ENCODE assay signal across 11 cellular contexts in genomic region chr22:46769191-46769675, GRCh38. TPM values are rescaled to one million over a fixed set of nuclear protein-coding genes. Genes with fewer than 3 reads are reported as not detected.
DNase-seq lines count a peak whose midpoint lies in the region; ATAC-seq and TF ChIP-seq lines count a peak whose summit lies in the region.
"Had no signal": no experiment of that assay in that cellular context is flagged by ENCODE, and none has a peak within 500 bp of the region (broad histone marks: within the 10 kb centered on the region; RNA-seq: fewer than 3 reads in every experiment).

No MANE protein-coding gene starts in this region.

- no peaks in the 10 kb centered on the region for H3K9me2 ChIP-seq in SK-N-SH

- H3K4me2 ChIP-seq in SK-N-SH: no peak overlapping the region

- H3K27me3 ChIP-seq in body of pancreas (no peaks in the 10 kb centered on the region), SK-N-SH (ENCODE audit: insufficient read depth) (no peaks in the 10 kb centered on the region)
- no peaks in the 10 kb centered on the region for H3K27me3 ChIP-seq in naive thymus-derived CD4-positive, alpha-beta T cell (ENCODE audit: control insufficient read depth in 2 of 2, insufficient read depth in 2 of 2, low read length in 2 of 2)

- no peak for TF ChIP-seq POLR2A in body of pancreas (IDR thresholded peaks at IDR 0.05)

- intact Hi-C loops in body of pancreas (cut with DNase I): no loop called here
- intact Hi-C loops in naive thymus-derived CD4-positive, alpha-beta T cell (cut with micrococcal nuclease): no loop called here

- H3K36me3 ChIP-seq in body of pancreas (replicated peaks in 1 of 2; ENCODE audit: insufficient read depth in 1 of 2, low read depth in 2 of 2) (no peaks in the 10 kb centered on the region), SK-N-SH (replicated peaks in 1 of 2; ENCODE audit: control insufficient read depth in 1 of 2, insufficient read depth in 2 of 2, low read length in 1 of 2) (peaks cover 0 to 3% of the 10 kb centered on the region in 2 experiments)
- no peaks in the 10 kb centered on the region for H3K36me3 ChIP-seq in naive thymus-derived CD4-positive, alpha-beta T cell (ENCODE audit: control insufficient read depth in 2 of 3, insufficient read depth in 3 of 3, low read length in 3 of 3)
- H3K36me3 ChIP-seq: thoracic aorta had no signal

- H3K27ac Mint-ChIP-seq in naive thymus-derived CD4-positive, alpha-beta T cell: peak overlapping the region; percentile 38 to 95 (median 81)

- H3K27ac ChIP-seq in body of pancreas (no peak overlapping the region), SK-N-SH (ENCODE audit: low read depth in 2 of 2, low read length in 1 of 2) (no peak overlapping the region)
- H3K27ac ChIP-seq in naive thymus-derived CD4-positive, alpha-beta T cell (ENCODE audit: low read depth, low read length): no peak overlapping the region

- peaks cover 91% of the 10 kb centered on the region for H3K79me2 ChIP-seq in SK-N-SH (ENCODE audit: insufficient read depth)

- H3K9me3 ChIP-seq in body of pancreas: no peaks in the 10 kb centered on the region
- H3K9me3 ChIP-seq in naive thymus-derived CD4-positive, alpha-beta T cell (ENCODE audit: control insufficient read depth in 2 of 3, low read length in 3 of 3): no peaks in the 10 kb centered on the region
- H3K9me3 ChIP-seq in SK-N-SH: no peaks in the 10 kb centered on the region
- H3K9me3 ChIP-seq: thoracic aorta had no signal

- peaks cover 33% of the 10 kb centered on the region for H4K20me1 ChIP-seq in SK-N-SH (ENCODE audit: insufficient read depth)

- POLR2A ChIA-PET in naive thymus-derived CD4-positive, alpha-beta T cell (lab: Charles Lee): interaction anchor here (1.5 kb wide), 1 partner anchor 13 kb away, joined by 3 read pairs; no protein-coding TSS in a partner anchor
- POLR2A ChIA-PET in SK-N-SH (lab: Yijun Ruan, JAX): no interaction called here

- peaks cover 48 to 80% (median 65%) of the 10 kb centered on the region in 7 donors for H3K4me1 Mint-ChIP-seq in naive thymus-derived CD4-positive, alpha-beta T cell

- no peak for ATAC-seq in body of pancreas
- ATAC-seq in naive thymus-derived CD4-positive, alpha-beta T cell: no peak
- no peak for ATAC-seq in HG03571 (IDR thresholded peaks at IDR 0.05; ENCODE audit: unreplicated experiment)
- ATAC-seq in GM18870 (IDR thresholded peaks at IDR 0.05; ENCODE audit: unreplicated experiment): no peak
- ATAC-seq: K562 had no signal

- H2AFZ ChIP-seq in SK-N-SH (ENCODE audit: low read depth): no peak overlapping the region

- DNase-seq in DMS 273 treated with DMSO at 0.1 percent for 48 hours (lab: John Stamatoyannopoulos, UW): peak; percentile 55
- DNase-seq in NCI-H1694 treated with DMSO at 0.1 percent for 48 hours (lab: John Stamatoyannopoulos, UW): peak; percentile 71
- peak in 3 of 4 donors; percentile 41 to 67 (median 62) for DNase-seq in body of pancreas
- no peak for DNase-seq in naive thymus-derived CD4-positive, alpha-beta T cell
- no peak for DNase-seq in MV-4-11 (lab: John Stamatoyannopoulos, UW)
- no peak for DNase-seq in SK-N-SH
- DNase-seq: activated effector memory CD4-positive, alpha-beta T cell treated with Interleukin-2 at 50 U/mL for 16 hours had no signal

- no peak overlapping the region for H3K4me3 ChIP-seq in body of pancreas
- no peak overlapping the region for H3K4me3 ChIP-seq in naive thymus-derived CD4-positive, alpha-beta T cell (ENCODE audit: low read length)
- H3K4me3 ChIP-seq in SK-N-SH (ENCODE audit: low read depth in 2 of 2, low read length in 1 of 2): no peak overlapping the region
- H3K4me3 ChIP-seq: K562, thoracic aorta had no signal

- H3K9me3 Mint-ChIP-seq in naive thymus-derived CD4-positive, alpha-beta T cell: peaks cover 0 to 2% (median 0%) of the 10 kb centered on the region in 11 donors

- TF ChIP-seq EP300 in SK-N-SH (IDR thresholded peaks at IDR 0.05; ENCODE audit: borderline replicate concordance in 1 of 2, low read depth in 1 of 2, low read length in 1 of 2): no peak

- H3K27me3 Mint-ChIP-seq in naive thymus-derived CD4-positive, alpha-beta T cell: no peaks in the 10 kb centered on the region

- no peaks in the 10 kb centered on the region for H3F3A ChIP-seq in SK-N-SH (replicated peaks; ENCODE audit: insufficient read depth)

- CTCF ChIA-PET in naive thymus-derived CD4-positive, alpha-beta T cell (lab: Charles Lee): no interaction called here
- CTCF ChIA-PET in SK-N-SH (lab: Yijun Ruan, JAX): interaction anchor here (1.3 to 1.5 kb wide), 2 partner anchors 11 to 33 kb away, joined by 4 read pairs; no protein-coding TSS in a partner anchor

- H3K36me3 Mint-ChIP-seq in naive thymus-derived CD4-positive, alpha-beta T cell: peaks cover 0 to 12% (median 6%) of the 10 kb centered on the region in 5 donors

- TF ChIP-seq RAD21 in SK-N-SH (IDR thresholded peaks at IDR 0.05; ENCODE audit: low read length): no peak

- H3K9ac ChIP-seq in SK-N-SH: no peak overlapping the region

- WGBS in body of pancreas, 2 donors: 73 to 86% methylated on average over 13 to 17 of the region's 17 CpGs
- 72% methylated on average over 4 of the region's 17 CpGs for WGBS in SK-N-SH (ENCODE audit: low lambda C conversion rate)

- H3K4me3 Mint-ChIP-seq in naive thymus-derived CD4-positive, alpha-beta T cell: peak overlapping the region in 2 of 10 donors; percentile 22 to 28

- TF ChIP-seq CTCF in body of pancreas (IDR thresholded peaks at IDR 0.05): no peak
- no peak for TF ChIP-seq CTCF in SK-N-SH (IDR thresholded peaks at IDR 0.05)

- H3K4me1 ChIP-seq in body of pancreas: peaks cover 28% of the 10 kb centered on the region
- peaks cover 21 to 27% of the 10 kb centered on the region in 2 donors for H3K4me1 ChIP-seq in naive thymus-derived CD4-positive, alpha-beta T cell (ENCODE audit: control insufficient read depth in 2 of 2, insufficient read depth in 2 of 2, low read length in 2 of 2)
- H3K4me1 ChIP-seq in SK-N-SH (ENCODE audit: control insufficient read depth in 1 of 2, insufficient read depth in 2 of 2, low read depth in 1 of 2, low read length in 1 of 2): peaks cover 0 to 4% of the 10 kb centered on the region in 2 experiments; a peak in 1 of 4 replicates

TF ChIP-seq in SK-N-SH, 30 proteins besides CTCF, POLR2A, EP300 and RAD21:
- TF ChIP-seq NRF1 (IDR thresholded peaks at IDR 0.05; ENCODE audit: low read depth, low read length) (no peak), TCF12 (IDR thresholded peaks at IDR 0.05) (no peak), MAX (IDR thresholded peaks at IDR 0.05; ENCODE audit: low read depth) (no peak), JUND (IDR thresholded peaks at IDR 0.05) (no peak), GABPA (IDR thresholded peaks at IDR 0.05; ENCODE audit: low read depth) (no peak), RFX5 (IDR thresholded peaks at IDR 0.05; ENCODE audit: low read length) (no peak), POLR2AphosphoS5 (IDR thresholded peaks at IDR 0.05; ENCODE audit: low read depth, low read length) (no peak), FOXJ3 (CRISPR knock-in tag; IDR thresholded peaks at IDR 0.05) (no peak), MEF2A (IDR thresholded peaks at IDR 0.05; ENCODE audit: borderline replicate concordance, low read depth) (no peak), YY1 (IDR thresholded peaks at IDR 0.05; ENCODE audit: low read depth) (no peak), USF1 (IDR thresholded peaks at IDR 0.05; ENCODE audit: borderline replicate concordance, low read depth) (no peak), IRF3 (IDR thresholded peaks at IDR 0.05; ENCODE audit: low read depth, low read length) (no peak), RXRA (IDR thresholded peaks at IDR 0.05; ENCODE audit: borderline replicate concordance, low read depth) (no peak), SMC3 (IDR thresholded peaks at IDR 0.05; ENCODE audit: low read depth, low read length) (no peak)
- TF ChIP-seq, protein P1, sequence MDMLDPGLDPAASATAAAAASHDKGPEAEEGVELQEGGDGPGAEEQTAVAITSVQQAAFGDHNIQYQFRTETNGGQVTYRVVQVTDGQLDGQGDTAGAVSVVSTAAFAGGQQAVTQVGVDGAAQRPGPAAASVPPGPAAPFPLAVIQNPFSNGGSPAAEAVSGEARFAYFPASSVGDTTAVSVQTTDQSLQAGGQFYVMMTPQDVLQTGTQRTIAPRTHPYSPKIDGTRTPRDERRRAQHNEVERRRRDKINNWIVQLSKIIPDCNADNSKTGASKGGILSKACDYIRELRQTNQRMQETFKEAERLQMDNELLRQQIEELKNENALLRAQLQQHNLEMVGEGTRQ (IDR thresholded peaks at IDR 0.05; ENCODE audit: borderline replicate concordance, low read depth, low read length): no peak

RNA-seq across cellular contexts. Expression of gene TBC1D22A, which starts 6.8 kb away (rescaled TPM):
- 10 to 100 TPM; 21.5 to 23.1 TPM for total RNA-seq in body of pancreas
- 10 to 100 TPM; 37.5 to 50.1 (median 43.4) TPM for total RNA-seq in naive thymus-derived CD4-positive, alpha-beta T cell
- 10 to 100 TPM; 18.6 to 25.3 TPM for polyA plus RNA-seq in naive thymus-derived CD4-positive, alpha-beta T cell
- polyA plus RNA-seq in SK-N-SH (2012; rRNA removed): 14.5 and 16.5 TPM in 2 replicates
- 12.8 and 14.4 TPM in 2 replicates for polyA plus RNA-seq in SK-N-SH (2012; cell fraction: cytosol; rRNA removed)
- polyA plus RNA-seq in SK-N-SH (2012; cell fraction: nucleus; rRNA removed): 16.3 and 19.4 TPM in 2 replicates

RNA-seq across cellular contexts. Expression of gene CERK, which starts 31.2 kb away (rescaled TPM):
- total RNA-seq in body of pancreas: 10 to 100 TPM; 33.6 to 46.4 TPM
- 100 to 1,000 TPM in 2 of 5 experiments, 10 to 100 TPM in 3; 55.8 to 138 (median 72.4) TPM for total RNA-seq in naive thymus-derived CD4-positive, alpha-beta T cell
- 10 to 100 TPM; 40.4 to 66.7 TPM for polyA plus RNA-seq in naive thymus-derived CD4-positive, alpha-beta T cell
- 32.6 and 33.4 TPM in 2 replicates for polyA plus RNA-seq in SK-N-SH (2012; rRNA removed)
- polyA plus RNA-seq in SK-N-SH (2012; cell fraction: cytosol; rRNA removed): 27.7 and 36.1 TPM in 2 replicates
- polyA plus RNA-seq in SK-N-SH (2012; cell fraction: nucleus; rRNA removed): 23.4 and 24.7 TPM in 2 replicates

Comparison
In these comparisons a context has a peak if more than half of its experiments do, and no peak if none do; other contexts are left out.
1. DNase-seq: peak in DMS 273 treated with DMSO at 0.1 percent for 48 hours (single experiment), NCI-H1694 treated with DMSO at 0.1 percent for 48 hours (single experiment) and body of pancreas (3 of 4); none in naive thymus-derived CD4-positive, alpha-beta T cell (0 of 9), MV-4-11 (single experiment) and SK-N-SH (single experiment).